9 cellular contexts compared by ENCODE assay signal in genomic region chr9:9305600-9305999, GRCh38.
"Had no signal": no experiment of that assay in that cellular context is flagged by ENCODE, and none has a peak within 500 bp of the region (broad histone marks: within the 10 kb centered on the region; RNA-seq: fewer than 3 reads in every experiment).

No MANE protein-coding gene starts in this region.

- ATAC-seq: HCT116 had no signal

- H3K27ac ChIP-seq: HL-60, KMS-11 had no signal

- H3K9me3 ChIP-seq: HAP-1 had no signal

- H3K9ac ChIP-seq: KMS-11 had no signal

- H3K36me3 ChIP-seq: HAP-1 had no signal

- DNase-seq: GOT3, H7, HFFc6, Karpas-422, KBM-7 had no signal

- H3K4me2 ChIP-seq: KMS-11 had no signal

- H3K4me3 ChIP-seq: HAP-1 had no signal
